Comparison of ENCODE assay signal across 31 cellular contexts in the genomic region with DNA sequence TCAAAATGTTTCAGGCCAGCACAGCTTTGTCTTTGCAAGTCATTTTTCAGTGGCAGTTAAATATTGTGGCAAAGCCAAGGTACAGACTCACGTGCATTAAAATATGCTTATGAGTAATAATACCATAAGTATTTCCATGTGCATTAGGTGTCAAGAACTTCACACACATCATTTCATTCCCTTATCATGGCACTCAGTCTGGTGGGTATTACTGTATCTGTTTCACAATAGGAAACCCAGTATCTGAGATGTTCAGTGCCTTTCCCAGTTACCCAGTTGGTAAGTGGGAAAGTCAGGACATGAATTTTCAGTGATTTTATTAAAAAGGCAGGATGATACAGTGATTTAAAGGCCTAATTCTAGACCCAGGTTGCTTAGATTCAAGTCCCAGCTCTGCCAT. TPM values are rescaled to one million over a fixed set of nuclear protein-coding genes. Genes with fewer than 3 reads are reported as not detected.
"Had no signal": no experiment of that assay in that cellular context is flagged by ENCODE, and none has a peak within 500 bp of the region (broad histone marks: within the 10 kb centered on the region; RNA-seq: fewer than 3 reads in every experiment).

No MANE protein-coding gene starts in this region.

- H3K27ac Mint-ChIP-seq: activated CD4-positive, alpha-beta memory T cell treated with anti-CD3 and anti-CD28 coated beads, Interleukin-2, amount 10 ng/mL, durations not matched to agents 7 days and 5 days; activated CD4-positive, alpha-beta T cell treated with anti-CD3 and anti-CD28 coated beads for 36 hours; activated CD4-positive, alpha-beta T cell treated with anti-CD3 and anti-CD28 coated beads, Interleukin-2, amount 10 ng/mL, durations not matched to agents 24 days and 14 days; activated naive CD4-positive, alpha-beta T cell treated with anti-CD3 and anti-CD28 coated beads, Interleukin-2, amount 10 ng/mL, durations not matched to agents 7 days and 5 days; activated naive CD4-positive, alpha-beta T cell treated with anti-CD3 and anti-CD28 coated beads, Interleukin-2, amount 50 U/mL, for 72 hours; activated T-cell treated with anti-CD3 and anti-CD28 coated beads, Interleukin-2, amount 50 U/mL, for 24 hours; activated T-cell treated with anti-CD3 and anti-CD28 coated beads, Interleukin-2, amount 50 U/mL, for 72 hours; brain; dendritic cell treated with granulocyte-macrophage colony-stimulating factor and Interleukin-4, amounts not matched to agents 40 ng/mL and 50 ng/mL, for 4 days; endodermal cell had no signal

- H3K9me3 Mint-ChIP-seq: activated CD4-positive, alpha-beta memory T cell treated with anti-CD3 and anti-CD28 coated beads, Interleukin-2, amount 10 ng/mL, durations not matched to agents 7 days and 5 days; activated CD4-positive, alpha-beta T cell treated with anti-CD3 and anti-CD28 coated beads, Interleukin-2, amount 10 ng/mL, durations not matched to agents 24 days and 14 days; activated naive CD4-positive, alpha-beta T cell treated with anti-CD3 and anti-CD28 coated beads, Interleukin-2, amount 10 ng/mL, durations not matched to agents 7 days and 5 days; activated naive CD4-positive, alpha-beta T cell treated with anti-CD3 and anti-CD28 coated beads, Interleukin-2, amount 50 U/mL, for 72 hours; activated T-cell treated with anti-CD3 and anti-CD28 coated beads, Interleukin-2, amount 50 U/mL, for 24 hours; activated T-cell treated with anti-CD3 and anti-CD28 coated beads, Interleukin-2, amount 50 U/mL, for 72 hours; brain; central memory CD8-positive, alpha-beta T cell; dendritic cell treated with granulocyte-macrophage colony-stimulating factor and Interleukin-4, amounts not matched to agents 40 ng/mL and 50 ng/mL, for 4 days; endodermal cell had no signal

- ATAC-seq: activated CD4-positive, alpha-beta T cell treated with anti-CD3 and anti-CD28 coated beads for 36 hours; activated T-cell treated with anti-CD3 and anti-CD28 coated beads, Interleukin-2, amount 50 U/mL, for 72 hours; foreskin keratinocyte; gastrocnemius medialis had no signal

- H3K9me3 ChIP-seq: adrenal gland, ascending aorta, esophagus muscularis mucosa, gastrocnemius medialis had no signal

- DNase-seq: activated CD4-positive, alpha-beta memory T cell treated with anti-CD3 and anti-CD28 coated beads, Interleukin-2, amount 10 ng/mL, durations not matched to agents 7 days and 5 days; activated CD4-positive, alpha-beta T cell treated with anti-CD3 and anti-CD28 coated beads for 36 hours; activated CD4-positive, CD25-positive, alpha-beta regulatory T cell; activated CD4-positive, CD25-positive, alpha-beta regulatory T cell treated with anti-CD3 and anti-CD28 coated beads, Interleukin-2, amount 50 U/mL, for 72 hours; activated CD8-positive, alpha-beta memory T cell treated with anti-CD3 and anti-CD28 coated beads, Interleukin-2, amount 50 U/mL, for 48 hours; activated gamma-delta T cell; activated naive CD4-positive, alpha-beta T cell; activated naive CD4-positive, alpha-beta T cell treated with anti-CD3 and anti-CD28 coated beads, Interleukin-2, amount 10 ng/mL, durations not matched to agents 7 days and 5 days; activated T-cell treated with anti-CD3 and anti-CD28 coated beads for 4 hours; activated T-cell treated with anti-CD3 and anti-CD28 coated beads, Interleukin-2, amount 50 U/mL, for 24 hours; activated T-cell treated with anti-CD3 and anti-CD28 coated beads, Interleukin-2, amount 50 U/mL, for 72 hours; adrenal gland; dorsolateral prefrontal cortex; effector memory CD4-positive, alpha-beta T cell; endodermal cell; erythroblast; gastrocnemius medialis; glutamatergic neuron; T-helper 2 cell had no signal

- H3K4me3 Mint-ChIP-seq: activated CD4-positive, alpha-beta memory T cell treated with anti-CD3 and anti-CD28 coated beads, Interleukin-2, amount 10 ng/mL, durations not matched to agents 7 days and 5 days; activated CD4-positive, alpha-beta T cell treated with anti-CD3 and anti-CD28 coated beads for 36 hours; activated CD4-positive, alpha-beta T cell treated with anti-CD3 and anti-CD28 coated beads, Interleukin-2, amount 10 ng/mL, durations not matched to agents 24 days and 14 days; activated naive CD4-positive, alpha-beta T cell treated with anti-CD3 and anti-CD28 coated beads, Interleukin-2, amount 10 ng/mL, durations not matched to agents 7 days and 5 days; activated T-cell treated with anti-CD3 and anti-CD28 coated beads, Interleukin-2, amount 50 U/mL, for 24 hours; activated T-cell treated with anti-CD3 and anti-CD28 coated beads, Interleukin-2, amount 50 U/mL, for 72 hours; brain; central memory CD8-positive, alpha-beta T cell; dendritic cell treated with granulocyte-macrophage colony-stimulating factor and Interleukin-4, amounts not matched to agents 40 ng/mL and 50 ng/mL, for 4 days; endodermal cell had no signal

- H3K27me3 Mint-ChIP-seq: activated CD4-positive, alpha-beta T cell treated with anti-CD3 and anti-CD28 coated beads for 36 hours; activated naive CD4-positive, alpha-beta T cell treated with anti-CD3 and anti-CD28 coated beads, Interleukin-2, amount 10 ng/mL, durations not matched to agents 7 days and 5 days; activated T-cell treated with anti-CD3 and anti-CD28 coated beads, Interleukin-2, amount 50 U/mL, for 24 hours; brain; central memory CD8-positive, alpha-beta T cell had no signal

- H3K4me3 ChIP-seq: adrenal gland, ascending aorta, coronary artery, dorsolateral prefrontal cortex, esophagus muscularis mucosa, gastrocnemius medialis had no signal

- H3K27me3 ChIP-seq: adrenal gland, ascending aorta, foreskin keratinocyte, gastrocnemius medialis had no signal

- H3K4me1 Mint-ChIP-seq: activated CD4-positive, alpha-beta memory T cell treated with anti-CD3 and anti-CD28 coated beads, Interleukin-2, amount 10 ng/mL, durations not matched to agents 7 days and 5 days; activated CD4-positive, alpha-beta T cell treated with anti-CD3 and anti-CD28 coated beads for 36 hours; activated naive CD4-positive, alpha-beta T cell treated with anti-CD3 and anti-CD28 coated beads, Interleukin-2, amount 10 ng/mL, durations not matched to agents 7 days and 5 days; brain; central memory CD8-positive, alpha-beta T cell; endodermal cell had no signal

- H3K27ac ChIP-seq: adrenal gland, ascending aorta, coronary artery, dorsolateral prefrontal cortex, esophagus muscularis mucosa, foreskin keratinocyte, gastrocnemius medialis had no signal

- H3K36me3 ChIP-seq: adrenal gland, ascending aorta, esophagus muscularis mucosa, gastrocnemius medialis had no signal

- H3K4me1 ChIP-seq: adrenal gland, ascending aorta, esophagus muscularis mucosa, foreskin keratinocyte, gastrocnemius medialis had no signal

- H3K36me3 Mint-ChIP-seq: activated naive CD4-positive, alpha-beta T cell treated with anti-CD3 and anti-CD28 coated beads, Interleukin-2, amount 10 ng/mL, durations not matched to agents 7 days and 5 days; activated naive CD4-positive, alpha-beta T cell treated with anti-CD3 and anti-CD28 coated beads, Interleukin-2, amount 50 U/mL, for 72 hours; brain had no signal

RNA-seq across cellular contexts. Expression of a gene that starts 52.9 kb away (rescaled TPM):
- total RNA-seq: ascending aorta, bronchial epithelial cell, cardiac septum, cerebellum, endodermal cell, esophagus muscularis mucosa, foreskin keratinocyte, gastrocnemius medialis had no signal
- polyA plus RNA-seq: foreskin keratinocyte had no signal
